ENCODE assay signal across 18 cellular contexts in genomic region chr4:141331534-141332358, GRCh38.
"Had no signal": no experiment of that assay in that cellular context is flagged by ENCODE, and none has a peak within 500 bp of the region (broad histone marks: within the 10 kb centered on the region; RNA-seq: fewer than 3 reads in every experiment).

No MANE protein-coding gene starts in this region.

- H3K27me3 ChIP-seq: suprapubic skin had no signal

- H3K36me3 ChIP-seq: left lung, suprapubic skin had no signal

- H3K4me3 Mint-ChIP-seq: activated naive CD4-positive, alpha-beta T cell treated with anti-CD3 and anti-CD28 coated beads, Interleukin-2, amount 50 U/mL, for 24 hours; natural killer cell treated with Interleukin-12 subunit alpha and Interleukin-12 subunit beta and Interleukin-15 and Interleukin-18, amount 100 ng/mL, for 72 hours; T-helper 2 cell treated with Interferon-gamma antibody and Interleukin-4, amounts not matched to agents 5 μg/mL and 100 μg/mL, for 36 hours had no signal

- DNase-seq: activated CD4-positive, alpha-beta T cell treated with anti-CD3 and anti-CD28 coated beads, Interleukin-2, amount 50 U/mL, for 48 hours; activated CD4-positive, CD25-positive, alpha-beta regulatory T cell treated with anti-CD3 and anti-CD28 coated beads, Interleukin-2, amount 50 U/mL, for 72 hours; activated CD8-positive, alpha-beta memory T cell treated with anti-CD3 and anti-CD28 coated beads, Interleukin-2, amount 10 ng/mL, durations not matched to agents 7 days and 5 days; activated effector memory CD4-positive, alpha-beta T cell treated with Interleukin-2 at 50 U/mL for 16 hours; activated T-cell treated with anti-CD3 and anti-CD28 coated beads, Interleukin-2, amount 50 U/mL, for 24 hours; immature natural killer cell; left lung; occipital lobe; stimulated activated CD4-positive, alpha-beta T cell treated with anti-CD3 and anti-CD28 coated beads, Interleukin-12 subunit alpha, Interleukin-12 subunit beta, amount 100 ng/mL, for 4 hours; stimulated activated naive CD4-positive, alpha-beta T cell treated with Interleukin-2 at 50 U/mL for 16 hours had no signal

- ATAC-seq: activated CD8-positive, alpha-beta memory T cell treated with anti-CD3 and anti-CD28 coated beads, Interleukin-2, amount 10 ng/mL, durations not matched to agents 7 days and 5 days; left lung; natural killer cell treated with Interleukin-12 subunit alpha and Interleukin-12 subunit beta and Interleukin-15 and Interleukin-18, amount 100 ng/mL, for 72 hours; sciatic nerve had no signal

- H3K4me3 ChIP-seq: suprapubic skin had no signal

- H3K9me3 ChIP-seq: left lung, suprapubic skin had no signal

- H3K9me3 Mint-ChIP-seq: activated naive CD4-positive, alpha-beta T cell treated with anti-CD3 and anti-CD28 coated beads, Interleukin-2, amount 50 U/mL, for 24 hours; activated T-cell treated with anti-CD3 and anti-CD28 coated beads, Interleukin-2, amount 50 U/mL, for 24 hours; brain; memory B cell; natural killer cell treated with Interleukin-12 subunit alpha and Interleukin-12 subunit beta and Interleukin-15 and Interleukin-18, amount 100 ng/mL, for 72 hours; T-helper 2 cell treated with Interferon-gamma antibody and Interleukin-4, amounts not matched to agents 5 μg/mL and 100 μg/mL, for 36 hours had no signal

- H3K27ac ChIP-seq: left lung, suprapubic skin had no signal

- H3K4me1 Mint-ChIP-seq: activated naive CD4-positive, alpha-beta T cell treated with anti-CD3 and anti-CD28 coated beads, Interleukin-2, amount 50 U/mL, for 24 hours; brain; immature natural killer cell had no signal

- H3K36me3 Mint-ChIP-seq: activated CD8-positive, alpha-beta memory T cell treated with anti-CD3 and anti-CD28 coated beads, Interleukin-2, amount 10 ng/mL, durations not matched to agents 7 days and 5 days; activated naive CD4-positive, alpha-beta T cell treated with anti-CD3 and anti-CD28 coated beads, Interleukin-2, amount 50 U/mL, for 24 hours; brain; immature natural killer cell; memory B cell; natural killer cell treated with Interleukin-12 subunit alpha and Interleukin-12 subunit beta and Interleukin-15 and Interleukin-18, amount 100 ng/mL, for 72 hours had no signal

- FAIRE-seq: urothelium cell line had no signal

- H3K27ac Mint-ChIP-seq: activated CD8-positive, alpha-beta memory T cell treated with anti-CD3 and anti-CD28 coated beads, Interleukin-2, amount 10 ng/mL, durations not matched to agents 7 days and 5 days; activated naive CD4-positive, alpha-beta T cell treated with anti-CD3 and anti-CD28 coated beads, Interleukin-2, amount 50 U/mL, for 24 hours; activated T-cell treated with anti-CD3 and anti-CD28 coated beads, Interleukin-2, amount 50 U/mL, for 24 hours; brain; immature natural killer cell; memory B cell; natural killer cell treated with Interleukin-12 subunit alpha and Interleukin-12 subunit beta and Interleukin-15 and Interleukin-18, amount 100 ng/mL, for 72 hours; T-helper 2 cell treated with Interferon-gamma antibody and Interleukin-4, amounts not matched to agents 5 μg/mL and 100 μg/mL, for 36 hours had no signal
